In genomic region chr17:29760279-29760721, GRCh38 we compare ENCODE assay signal across 8 cellular contexts.
DNase-seq lines count a peak whose midpoint lies in the region; ATAC-seq, FAIRE-seq and TF ChIP-seq lines count a peak whose summit lies in the region.

No MANE protein-coding gene starts in this region.

- peaks cover 17 to 26% of the 10 kb centered on the region in 2 donors for H3K4me1 Mint-ChIP-seq in effector memory CD8-positive, alpha-beta T cell (ENCODE audit: low read depth in 2 of 2)
- H3K4me1 Mint-ChIP-seq in natural killer cell, result peaks cover 35 to 39% of the 10 kb centered on the region in 2 donors

- H3K27ac Mint-ChIP-seq in effector memory CD8-positive, alpha-beta T cell, result peak overlapping the region; percentile 89 to 95
- peak overlapping the region; percentile 92 to 93 for H3K27ac Mint-ChIP-seq in natural killer cell

- H3K9me3 Mint-ChIP-seq in effector memory CD8-positive, alpha-beta T cell, result no peaks in the 10 kb centered on the region
- H3K9me3 Mint-ChIP-seq in natural killer cell, result no peaks in the 10 kb centered on the region

- no peak for TF ChIP-seq CTCF in natural killer cell (IDR thresholded peaks at IDR 0.05)

- peak overlapping the region; percentile 82 for H3K27ac ChIP-seq in temporal lobe (ENCODE audit: low read depth, low read length)

- peak; percentile 23 for FAIRE-seq in HTR-8/SVneo (lab: Jason Lieb, UNC)

- DNase-seq in NCI-H2171 treated with DMSO at 0.1 percent for 48 hours (lab: John Stamatoyannopoulos, UW), result peak; percentile 39
- DNase-seq in NCI-H2171 (lab: John Stamatoyannopoulos, UW), result no peak
- peak; percentile 25 for DNase-seq in HTR-8/SVneo (ENCODE audit: insufficient read length, low spot score)
- DNase-seq in effector memory CD8-positive, alpha-beta T cell, result peak; percentile 34 to 52 (median 42)
- peak; percentile 35 for DNase-seq in natural killer cell
- no peak for DNase-seq in SIG-M5 (lab: John Stamatoyannopoulos, UW)

- intact Hi-C loops in natural killer cell (cut with micrococcal nuclease), result loop anchor here (1.0 to 5.0 kb wide), 3 partner anchors 37 to 143 kb away; no protein-coding TSS in a partner anchor

- H3K36me3 Mint-ChIP-seq in effector memory CD8-positive, alpha-beta T cell (ENCODE audit: insufficient read depth), result peaks cover 26% of the 10 kb centered on the region
- H3K36me3 Mint-ChIP-seq in natural killer cell, result no peaks in the 10 kb centered on the region

- peak; percentile 63 to 67 for ATAC-seq in activated CD4-positive, CD25-positive, alpha-beta regulatory T cell treated with anti-CD3 and anti-CD28 coated beads, Interleukin-2, amount 50 U/mL, for 24 hours
- ATAC-seq in effector memory CD8-positive, alpha-beta T cell (replicated peaks), result peak; percentile 53
- ATAC-seq in natural killer cell, result peak; percentile 46 to 51 (median 49)

- no peaks in the 10 kb centered on the region for H3K27me3 Mint-ChIP-seq in effector memory CD8-positive, alpha-beta T cell
- H3K27me3 Mint-ChIP-seq in natural killer cell (ENCODE audit: low read depth in 2 of 2), result no peaks in the 10 kb centered on the region

- H3K4me3 Mint-ChIP-seq in effector memory CD8-positive, alpha-beta T cell, result peak overlapping the region; percentile 93 to 96
- peak overlapping the region; percentile 95 for H3K4me3 Mint-ChIP-seq in natural killer cell

Comparison
In these comparisons a context has a peak if more than half of its experiments do, and no peak if none do; other contexts are left out.
1. DNase-seq: peak in NCI-H2171 treated with DMSO at 0.1 percent for 48 hours (single experiment), HTR-8/SVneo (single experiment), effector memory CD8-positive, alpha-beta T cell (3 of 3) and natural killer cell (single experiment); none in NCI-H2171 (single experiment) and SIG-M5 (single experiment).
2. Peak in every context shown above with its lines, with median percentiles within 50 percentile points of each other: ATAC-seq.